In genomic region chr11:64409707-64410395, GRCh38 we compare ENCODE assay signal across 14 cellular contexts. TPM values are rescaled to one million over a fixed set of nuclear protein-coding genes. Genes with fewer than 3 reads are reported as not detected.
DNase-seq lines count a peak whose midpoint lies in the region; TF ChIP-seq lines count a peak whose summit lies in the region.
"Had no signal": no experiment of that assay in that cellular context is flagged by ENCODE, and none has a peak within 500 bp of the region (broad histone marks: within the 10 kb centered on the region; RNA-seq: fewer than 3 reads in every experiment).

No MANE protein-coding gene starts in this region.

- H3K9me3 ChIP-seq in hepatocyte (ENCODE audit: low read depth) (no peaks in the 10 kb centered on the region), sigmoid colon (no peaks in the 10 kb centered on the region)
- H3K9me3 ChIP-seq: stomach had no signal

- H2AFZ ChIP-seq in hepatocyte, result no peak overlapping the region

- no peak for TF ChIP-seq POLR2A in sigmoid colon (IDR thresholded peaks at IDR 0.05)

- WGBS in hepatocyte (ENCODE audit: low lambda C conversion rate, missing lambda C conversion rate), result 35% methylated on average over 7 of the region's 16 CpGs
- 50 to 65% methylated on average over 16 of the region's 16 CpGs for WGBS in sigmoid colon, 2 donors

- H3K4me2 ChIP-seq in hepatocyte, result peak overlapping the region; percentile 28

- peaks cover 9% of the 10 kb centered on the region for H3K27me3 Mint-ChIP-seq in endothelial cell (ENCODE audit: unreplicated experiment)

- H3K9me3 Mint-ChIP-seq in endothelial cell (ENCODE audit: unreplicated experiment), result no peaks in the 10 kb centered on the region
- H3K9me3 Mint-ChIP-seq: natural killer cell treated with Interleukin-12 subunit alpha and Interleukin-12 subunit beta and Interleukin-15 and Interleukin-18, amount 100 ng/mL, for 72 hours had no signal

- TF ChIP-seq EP300 in sigmoid colon (IDR thresholded peaks at IDR 0.05), result no peak

- TF ChIP-seq CTCF in hepatocyte (IDR thresholded peaks at IDR 0.05; ENCODE audit: poor library complexity), result no peak
- no peak for TF ChIP-seq CTCF in sigmoid colon (IDR thresholded peaks at IDR 0.05)
- no peak for TF ChIP-seq CTCF in endothelial cell (IDR thresholded peaks at IDR 0.05; ENCODE audit: unreplicated experiment)
- no peak for TF ChIP-seq CTCF in brain microvascular endothelial cell (IDR thresholded peaks at IDR 0.05; ENCODE audit: low read depth, low read length, missing control alignments)

- no peaks in the 10 kb centered on the region for H4K20me1 ChIP-seq in hepatocyte (ENCODE audit: insufficient read depth, poor library complexity, severe bottlenecking)

- DNase-seq in G401 (ENCODE audit: low spot score), result peak; percentile 32
- peak; percentile 16 for DNase-seq in NOMO-1 treated with DMSO at 0.1 percent for 48 hours (lab: John Stamatoyannopoulos, UW; ENCODE audit: unreplicated experiment)
- peak; percentile 77 for DNase-seq in hepatocyte (ENCODE audit: low spot score)
- peak; percentile 84 for DNase-seq in sigmoid colon
- DNase-seq in endothelial cell (ENCODE audit: low spot score), result no peak
- DNase-seq in brain microvascular endothelial cell, result no peak
- no peak for DNase-seq in NCI-H1436 (lab: John Stamatoyannopoulos, UW)
- no peak for DNase-seq in AG08396 (ENCODE audit: low spot score)
- DNase-seq: activated CD8-positive, alpha-beta memory T cell treated with anti-CD3 and anti-CD28 coated beads for 24 hours; kidney glomerular epithelial cell; SIG-M5; stomach had no signal

- H3K36me3 ChIP-seq in hepatocyte (replicated peaks; ENCODE audit: insufficient read depth, low read depth) (no peaks in the 10 kb centered on the region), sigmoid colon (no peaks in the 10 kb centered on the region), brain microvascular endothelial cell (replicated peaks) (no peaks in the 10 kb centered on the region)
- H3K36me3 ChIP-seq: stomach had no signal

- H3K79me2 ChIP-seq in hepatocyte, result no peaks in the 10 kb centered on the region

- in situ Hi-C loops in G401 (cut with HindIII; ENCODE audit: low sequenced_read_pairs) (no loop called here), brain microvascular endothelial cell (cut with HindIII; ENCODE audit: low pct_ligation_motif_present, low sequenced_read_pairs) (no loop called here)

- no peak overlapping the region for H3K4me3 Mint-ChIP-seq in endothelial cell (ENCODE audit: unreplicated experiment)
- H3K4me3 Mint-ChIP-seq: IgD-negative memory B cell; natural killer cell treated with Interleukin-12 subunit alpha and Interleukin-12 subunit beta and Interleukin-15 and Interleukin-18, amount 100 ng/mL, for 72 hours had no signal

- H3K4me1 Mint-ChIP-seq in endothelial cell (ENCODE audit: unreplicated experiment), result peaks cover 13% of the 10 kb centered on the region
- H3K4me1 Mint-ChIP-seq: IgD-negative memory B cell had no signal

- H3K36me3 Mint-ChIP-seq in endothelial cell (ENCODE audit: low read depth, unreplicated experiment), result peaks cover 3% of the 10 kb centered on the region
- H3K36me3 Mint-ChIP-seq: IgD-negative memory B cell; natural killer cell treated with Interleukin-12 subunit alpha and Interleukin-12 subunit beta and Interleukin-15 and Interleukin-18, amount 100 ng/mL, for 72 hours had no signal

- H3K27ac ChIP-seq in hepatocyte (peak overlapping the region; percentile 54), sigmoid colon (peak overlapping the region in 2 of 4 donors; percentile 49 to 62), brain microvascular endothelial cell (no peak overlapping the region)

- no peaks in the 10 kb centered on the region for H3K9me2 ChIP-seq in hepatocyte (replicated peaks; ENCODE audit: insufficient read depth)

- H3K4me1 ChIP-seq in hepatocyte (ENCODE audit: insufficient read depth) (peaks cover 26% of the 10 kb centered on the region), sigmoid colon (peaks cover 0 to 28% (median 27%) of the 10 kb centered on the region in 4 donors)

- H3K4me3 ChIP-seq in hepatocyte, result no peak overlapping the region
- H3K4me3 ChIP-seq in sigmoid colon, result no peak overlapping the region
- H3K4me3 ChIP-seq in brain microvascular endothelial cell (ENCODE audit: low read depth, low read length), result no peak overlapping the region
- H3K4me3 ChIP-seq: stomach had no signal

- no peak overlapping the region for H3K27ac Mint-ChIP-seq in endothelial cell (ENCODE audit: unreplicated experiment)
- H3K27ac Mint-ChIP-seq: IgD-negative memory B cell; natural killer cell treated with Interleukin-12 subunit alpha and Interleukin-12 subunit beta and Interleukin-15 and Interleukin-18, amount 100 ng/mL, for 72 hours had no signal

- no peaks in the 10 kb centered on the region for H3K27me3 ChIP-seq in hepatocyte
- H3K27me3 ChIP-seq in sigmoid colon, result no peaks in the 10 kb centered on the region
- H3K27me3 ChIP-seq in brain microvascular endothelial cell (replicated peaks), result no peaks in the 10 kb centered on the region

- intact Hi-C loops in sigmoid colon (cut with DNase I), result no loop called here

RNA-seq across cellular contexts. Expression of gene RPS6KA4, which starts 50.9 kb away (rescaled TPM):
- total RNA-seq in G401 (2014; rRNA removed; shearing (Covaris generic)), result 113 and 126 TPM in 2 replicates
- 31.3 and 35.9 TPM in 2 replicates for total RNA-seq in hepatocyte
- polyA plus RNA-seq in hepatocyte, result 44.0 and 44.8 TPM in 2 replicates
- total RNA-seq in sigmoid colon, result 10 to 100 TPM; 15.6 to 24.1 (median 18.6) TPM
- polyA plus RNA-seq in sigmoid colon, result 10 to 100 TPM; 14.4 to 48.4 (median 16.6) TPM
- total RNA-seq in endothelial cell (ENCODE audit: unreplicated experiment), result 37.5 TPM

Comparison
In these comparisons a context has a peak if more than half of its experiments do, and no peak if none do; other contexts are left out.
1. DNase-seq: peak in G401 (single experiment), NOMO-1 treated with DMSO at 0.1 percent for 48 hours (single experiment), hepatocyte (single experiment) and sigmoid colon (single experiment); none in endothelial cell (single experiment), brain microvascular endothelial cell (single experiment), NCI-H1436 (single experiment) and AG08396 (single experiment).